ENCODE assay signal across 8 cellular contexts in the genomic region with DNA sequence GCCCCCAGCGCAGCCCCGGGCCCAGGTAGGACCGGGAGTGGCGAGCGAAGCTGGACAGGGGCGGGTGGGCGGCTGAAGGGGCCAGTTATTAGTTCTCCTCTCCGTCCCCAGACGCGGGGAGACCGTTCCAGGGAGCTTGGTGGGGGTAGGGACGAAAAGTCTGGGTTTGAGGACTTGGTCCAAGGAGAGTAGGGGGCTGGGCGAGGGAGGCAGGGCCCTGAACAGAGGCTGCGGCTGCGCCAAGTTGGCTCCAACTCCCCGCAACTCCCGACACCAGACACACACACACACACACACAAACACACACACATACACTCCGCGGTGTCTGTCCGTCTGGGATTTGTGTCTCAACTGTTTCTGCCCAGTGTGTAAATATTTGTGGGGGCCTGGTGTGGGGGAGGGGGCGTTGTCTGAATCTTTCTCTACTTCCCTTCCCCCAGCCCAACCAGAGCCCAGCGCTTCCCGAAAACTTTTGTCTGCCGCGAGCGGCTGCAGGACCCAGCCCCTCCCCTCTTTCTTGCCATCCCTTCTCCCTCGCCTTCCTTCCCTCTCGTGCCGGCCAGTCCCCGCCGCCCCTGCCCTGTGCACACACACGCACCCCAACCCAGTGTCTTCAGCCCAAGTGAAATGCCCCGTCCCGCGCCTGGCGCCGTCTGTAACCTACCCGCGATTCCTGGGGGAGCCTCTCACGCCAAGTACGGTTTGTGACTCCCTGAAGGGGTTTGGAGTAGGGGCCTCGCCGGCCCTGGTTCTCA. TPM values are rescaled to one million over a fixed set of nuclear protein-coding genes. Genes with fewer than 3 reads are reported as not detected.
DNase-seq lines count a peak whose midpoint lies in the region; ATAC-seq and TF ChIP-seq lines count a peak whose summit lies in the region.

No MANE protein-coding gene starts in this region.

- H3K4me3 ChIP-seq in BLaER1 (peak overlapping the region; percentile 97), WERI-Rb-1 (ENCODE audit: low read depth, low read length) (peak overlapping the region; percentile 53), heart right ventricle (peak overlapping the region; percentile 21 to 63 (median 54)), osteoblast (ENCODE audit: insufficient read depth, low read length) (no peak overlapping the region)

- H4K20me1 ChIP-seq in BLaER1 = peaks cover 46% of the 10 kb centered on the region
- no peaks in the 10 kb centered on the region for H4K20me1 ChIP-seq in osteoblast (ENCODE audit: insufficient read depth, low read length)

- H3K4me2 ChIP-seq in BLaER1 (peak overlapping the region; percentile 92), osteoblast (ENCODE audit: insufficient read depth, low read length) (no peak overlapping the region)

- peak overlapping the region; percentile 97 for H3K9ac ChIP-seq in BLaER1

- no peaks in the 10 kb centered on the region for H3K79me2 ChIP-seq in osteoblast (ENCODE audit: insufficient read depth, low read length)

- H3K27me3 ChIP-seq in BLaER1 (no peaks in the 10 kb centered on the region), WERI-Rb-1 (ENCODE audit: insufficient read depth, low read depth, severe bottlenecking) (no peaks in the 10 kb centered on the region), heart right ventricle (peaks cover 20 to 62% (median 37%) of the 10 kb centered on the region in 7 donors), osteoblast (ENCODE audit: insufficient read depth, low read length) (peaks cover 88% of the 10 kb centered on the region)

- intact Hi-C loops in heart right ventricle (cut with DNase I) = no loop called here

- H3K27ac ChIP-seq in BLaER1 = peak overlapping the region; percentile 96
- H3K27ac ChIP-seq in WERI-Rb-1 = peak overlapping the region; percentile 74
- peak overlapping the region in 5 of 10 donors; percentile 39 to 60 (median 58) for H3K27ac ChIP-seq in heart right ventricle
- no peak overlapping the region for H3K27ac ChIP-seq in osteoblast (ENCODE audit: low read depth, low read length)

- TF ChIP-seq CTCF in WERI-Rb-1 (IDR thresholded peaks at IDR 0.05; ENCODE audit: low read depth, low read length) = no peak
- no peak for TF ChIP-seq CTCF in heart right ventricle (IDR thresholded peaks at IDR 0.05)
- no peak for TF ChIP-seq CTCF in osteoblast (IDR thresholded peaks at IDR 0.05; ENCODE audit: extremely low read depth, low read depth, low read length)

- H3K36me3 ChIP-seq in BLaER1 (peaks cover 33% of the 10 kb centered on the region), WERI-Rb-1 (peaks cover 27% of the 10 kb centered on the region), heart right ventricle (no peaks in the 10 kb centered on the region), osteoblast (ENCODE audit: insufficient read depth, low read length) (no peaks in the 10 kb centered on the region)

- DNase-seq in WERI-Rb-1 = peak; percentile 61
- no peak for DNase-seq in heart right ventricle
- peak; percentile 84 for DNase-seq in osteoblast (ENCODE audit: insufficient read length, low spot score, missing footprints)
- DNase-seq in AML-193 (lab: John Stamatoyannopoulos, UW) = no peak
- no peak for DNase-seq in NCI-H187 (lab: John Stamatoyannopoulos, UW)
- DNase-seq in stimulated activated naive CD4-positive, alpha-beta T cell treated with Interleukin-2 at 50 U/mL for 16 hours (lab: John Stamatoyannopoulos, UW) = no peak

- peak in 6 of 8 donors; percentile 15 to 42 (median 24) for ATAC-seq in heart right ventricle
- ATAC-seq in HG02973 (IDR thresholded peaks at IDR 0.05; ENCODE audit: unreplicated experiment) = no peak

- no peak overlapping the region for H2AFZ ChIP-seq in osteoblast (ENCODE audit: low read length)

- WGBS in heart right ventricle, 2 donors = 11 to 12% methylated on average over 41 to 43 of the region's 43 CpGs

- no peaks in the 10 kb centered on the region for H3K9me3 ChIP-seq in BLaER1
- no peaks in the 10 kb centered on the region for H3K9me3 ChIP-seq in WERI-Rb-1 (ENCODE audit: severe bottlenecking)
- no peaks in the 10 kb centered on the region for H3K9me3 ChIP-seq in heart right ventricle
- H3K9me3 ChIP-seq in osteoblast (ENCODE audit: low read depth, low read length) = no peaks in the 10 kb centered on the region

- H3K4me1 ChIP-seq in BLaER1 (peaks cover 88% of the 10 kb centered on the region), heart right ventricle (peaks cover 6 to 55% (median 26%) of the 10 kb centered on the region in 9 donors), osteoblast (ENCODE audit: insufficient read depth, low read length) (no peaks in the 10 kb centered on the region)

RNA-seq across cellular contexts. Expression of gene MDFI, which starts 0.7 kb away (rescaled TPM):
- total RNA-seq in heart right ventricle = 1 to 10 TPM in 6 of 10 donors, under 1 TPM in 4; 0.34 to 2.7 (median 1.2) TPM
- 1 to 10 TPM; 1.2 to 4.4 TPM for polyA plus RNA-seq in heart right ventricle
- total RNA-seq in osteoblast = 0.72 and 5.3 TPM in 2 replicates

Comparison
In these comparisons a context has a peak if more than half of its experiments do, and no peak if none do; other contexts are left out.
1. DNase-seq: peak in WERI-Rb-1 (single experiment) and osteoblast (single experiment); none in heart right ventricle (0 of 2), AML-193 (0 of 2), NCI-H187 (0 of 2) and stimulated activated naive CD4-positive, alpha-beta T cell treated with Interleukin-2 at 50 U/mL for 16 hours (single experiment).